In genomic region chr12:32390572-32391219, GRCh38 we compare ENCODE assay signal across 8 cellular contexts. TPM values are rescaled to one million over a fixed set of nuclear protein-coding genes. Genes with fewer than 3 reads are reported as not detected.
DNase-seq lines count a peak whose midpoint lies in the region; ATAC-seq and TF ChIP-seq lines count a peak whose summit lies in the region.

No MANE protein-coding gene starts in this region.

- TF ChIP-seq POLR2A in lower leg skin (IDR thresholded peaks at IDR 0.05): no peak

- H3K9me3 ChIP-seq in endocrine pancreas (ENCODE audit: control insufficient read depth, low read length): no peaks in the 10 kb centered on the region
- no peaks in the 10 kb centered on the region for H3K9me3 ChIP-seq in parathyroid adenoma (ENCODE audit: control insufficient read depth, low read length)

- DNase-seq in NCI-H2171 (lab: John Stamatoyannopoulos, UW) (peak; percentile 54), ureter (ENCODE audit: low spot score) (no peak), SIG-M5 (lab: John Stamatoyannopoulos, UW) (no peak), lower leg skin (ENCODE audit: low spot score in 2 of 2) (no peak)

- intact Hi-C loops in lower leg skin (cut with DNase I; ENCODE audit: low total_unique reads): no loop called here

- ATAC-seq in GM18861 (IDR thresholded peaks at IDR 0.05; ENCODE audit: unreplicated experiment) (peak; percentile 62), GM18873 (IDR thresholded peaks at IDR 0.05; ENCODE audit: low FRiP score, unreplicated experiment) (no peak)

- H3K27me3 ChIP-seq in endocrine pancreas (ENCODE audit: control insufficient read depth, insufficient read depth, low read length): no peaks in the 10 kb centered on the region
- H3K27me3 ChIP-seq in parathyroid adenoma (ENCODE audit: control insufficient read depth, insufficient read depth, low read length): no peaks in the 10 kb centered on the region

- TF ChIP-seq CTCF in parathyroid adenoma (IDR thresholded peaks at IDR 0.05) (no peak), lower leg skin (IDR thresholded peaks at IDR 0.05) (no peak)

- peak overlapping the region; percentile 80 for H2AFZ ChIP-seq in parathyroid adenoma

- no peaks in the 10 kb centered on the region for H3K79me2 ChIP-seq in parathyroid adenoma

- H3K4me2 ChIP-seq in parathyroid adenoma (ENCODE audit: low read length): no peak overlapping the region

- H3K9ac ChIP-seq in endocrine pancreas (ENCODE audit: control insufficient read depth, insufficient read depth, low read length) (peak overlapping the region; percentile 60), parathyroid adenoma (no peak overlapping the region)

- H3K4me3 ChIP-seq in endocrine pancreas (ENCODE audit: control insufficient read depth, insufficient read depth, low read length) (peak overlapping the region; percentile 36), parathyroid adenoma (ENCODE audit: low read depth, low read length) (no peak overlapping the region), lower leg skin (ENCODE audit: low read depth, poor library complexity, severe bottlenecking) (no peak overlapping the region)

- WGBS in lower leg skin, 2 donors: 45 to 67% methylated on average over 27 to 47 of the region's 47 CpGs

- H3K4me1 ChIP-seq in endocrine pancreas (ENCODE audit: control insufficient read depth, insufficient read depth, low read length): no peaks in the 10 kb centered on the region
- no peaks in the 10 kb centered on the region for H3K4me1 ChIP-seq in parathyroid adenoma

- H3K36me3 ChIP-seq in endocrine pancreas (ENCODE audit: control insufficient read depth, insufficient read depth, low read length): no peaks in the 10 kb centered on the region
- H3K36me3 ChIP-seq in parathyroid adenoma (ENCODE audit: control insufficient read depth, insufficient read depth, low read length): no peaks in the 10 kb centered on the region

- no peak overlapping the region for H3K27ac ChIP-seq in parathyroid adenoma

RNA-seq across cellular contexts. Expression of gene FGD4, which starts 8.7 kb away (rescaled TPM):
- 26.3 TPM for total RNA-seq in ureter
- total RNA-seq in lower leg skin: 10 to 100 TPM; 40.0 to 62.8 (median 52.0) TPM
